ENCODE assay signal across 8 cellular contexts in genomic region chr20:37392441-37393195, GRCh38. TPM values are rescaled to one million over a fixed set of nuclear protein-coding genes. Genes with fewer than 3 reads are reported as not detected.
DNase-seq lines count a peak whose midpoint lies in the region; ATAC-seq and TF ChIP-seq lines count a peak whose summit lies in the region.

No MANE protein-coding gene starts in this region.

- no peaks in the 10 kb centered on the region for H3K27me3 Mint-ChIP-seq in activated naive CD4-positive, alpha-beta T cell treated with anti-CD3 and anti-CD28 coated beads, Interleukin-2, amount 10 ng/mL, durations not matched to agents 7 days and 5 days

- H3K4me3 ChIP-seq in choroid plexus epithelial cell (ENCODE audit: low read depth, low read length) = no peak overlapping the region
- H3K4me3 ChIP-seq in smooth muscle cell = no peak overlapping the region

- no peaks in the 10 kb centered on the region for H3K27me3 ChIP-seq in smooth muscle cell (ENCODE audit: low read depth)

- H3K27ac ChIP-seq in smooth muscle cell (ENCODE audit: low read depth) (no peak overlapping the region), caudate nucleus (ENCODE audit: low read depth, low read length) (no peak overlapping the region)

- no peak overlapping the region for H3K4me2 ChIP-seq in smooth muscle cell

- no peaks in the 10 kb centered on the region for H3K4me1 Mint-ChIP-seq in activated naive CD4-positive, alpha-beta T cell treated with anti-CD3 and anti-CD28 coated beads, Interleukin-2, amount 10 ng/mL, durations not matched to agents 7 days and 5 days

- peaks cover 16% of the 10 kb centered on the region for H4K20me1 ChIP-seq in smooth muscle cell (ENCODE audit: low read depth)

- no peaks in the 10 kb centered on the region for H3K79me2 ChIP-seq in smooth muscle cell (ENCODE audit: low read depth)

- no peaks in the 10 kb centered on the region for H3K36me3 Mint-ChIP-seq in activated naive CD4-positive, alpha-beta T cell treated with anti-CD3 and anti-CD28 coated beads, Interleukin-2, amount 10 ng/mL, durations not matched to agents 7 days and 5 days

- no peak overlapping the region for H3K9ac ChIP-seq in smooth muscle cell (ENCODE audit: low read depth)

- no peak overlapping the region for H2AFZ ChIP-seq in smooth muscle cell (ENCODE audit: low read depth)

- WGBS in smooth muscle cell (ENCODE audit: low lambda C conversion rate) = 95% methylated on average over 13 of the region's 16 CpGs

- H3K9me3 ChIP-seq in smooth muscle cell (replicated peaks; ENCODE audit: low read depth) = no peaks in the 10 kb centered on the region

- no peak overlapping the region for H3K27ac Mint-ChIP-seq in activated naive CD4-positive, alpha-beta T cell treated with anti-CD3 and anti-CD28 coated beads, Interleukin-2, amount 10 ng/mL, durations not matched to agents 7 days and 5 days

- H3K9me3 Mint-ChIP-seq in activated naive CD4-positive, alpha-beta T cell treated with anti-CD3 and anti-CD28 coated beads, Interleukin-2, amount 10 ng/mL, durations not matched to agents 7 days and 5 days = no peaks in the 10 kb centered on the region

- peak; percentile 59 for TF ChIP-seq CTCF in choroid plexus epithelial cell (conservative IDR thresholded peaks at IDR 0.05; ENCODE audit: low read depth, low read length)
- peak; percentile 19 for TF ChIP-seq CTCF in smooth muscle cell (IDR thresholded peaks at IDR 0.05; ENCODE audit: borderline replicate concordance, insufficient read depth, poor library complexity, severe bottlenecking)

- H3F3A ChIP-seq in smooth muscle cell (ENCODE audit: low read depth) = no peaks in the 10 kb centered on the region

- ATAC-seq in HG02973 (IDR thresholded peaks at IDR 0.05; ENCODE audit: unreplicated experiment) (no peak), sciatic nerve (no peak)

- peaks cover 24% of the 10 kb centered on the region for H3K4me1 ChIP-seq in smooth muscle cell (ENCODE audit: low read depth)

- intact Hi-C loops in sciatic nerve (cut with DNase I) = no loop called here

- peak; percentile 57 for DNase-seq in activated naive CD4-positive, alpha-beta T cell treated with anti-CD3 and anti-CD28 coated beads, Interleukin-2, amount 10 ng/mL, durations not matched to agents 7 days and 5 days
- no peak for DNase-seq in activated naive CD4-positive, alpha-beta T cell treated with anti-CD3 and anti-CD28 coated beads, Interleukin-2, amount 50 U/mL, for 16 hours
- DNase-seq in NAMALWA (ENCODE audit: low spot score) (peak; percentile 77), choroid plexus epithelial cell (ENCODE audit: low read depth) (peak; percentile 48), smooth muscle cell (lab: John Stamatoyannopoulos, UW; ENCODE audit: unreplicated experiment) (no peak), sciatic nerve (ENCODE audit: low spot score) (no peak), caudate nucleus (lab: John Stamatoyannopoulos, UW) (no peak)

- no peak overlapping the region for H3K4me3 Mint-ChIP-seq in activated naive CD4-positive, alpha-beta T cell treated with anti-CD3 and anti-CD28 coated beads, Interleukin-2, amount 10 ng/mL, durations not matched to agents 7 days and 5 days

- CTCF ChIA-PET in activated naive CD4-positive, alpha-beta T cell treated with anti-CD3 and anti-CD28 coated beads, Interleukin-2, amount 10 ng/mL, durations not matched to agents 7 days and 5 days (lab: Charles Lee) = interaction anchor here (0.7 to 2.2 kb wide), 5 partner anchors 13 to 146 kb away, joined by 3 to 9 read pairs (median 5); no protein-coding TSS in a partner anchor

- H3K36me3 ChIP-seq in smooth muscle cell (ENCODE audit: low read depth) = no peaks in the 10 kb centered on the region

RNA-seq across cellular contexts. Expression of gene SRC, which starts 46.7 kb away (rescaled TPM):
- total RNA-seq in smooth muscle cell = 26.7 and 36.5 TPM in 2 replicates
- 26.0 and 47.7 TPM in 2 replicates for polyA plus RNA-seq in smooth muscle cell
- 23.7 TPM for total RNA-seq in sciatic nerve

Comparison
In these comparisons a context has a peak if more than half of its experiments do, and no peak if none do; other contexts are left out.
1. DNase-seq: peak in activated naive CD4-positive, alpha-beta T cell treated with anti-CD3 and anti-CD28 coated beads, Interleukin-2, amount 10 ng/mL, durations not matched to agents 7 days and 5 days (single experiment), NAMALWA (single experiment) and choroid plexus epithelial cell (single experiment); none in activated naive CD4-positive, alpha-beta T cell treated with anti-CD3 and anti-CD28 coated beads, Interleukin-2, amount 50 U/mL, for 16 hours (single experiment), smooth muscle cell (single experiment), sciatic nerve (single experiment) and caudate nucleus (0 of 61).